1 cellular context compared by ENCODE assay signal in genomic region chr1:205484985-205485967, GRCh38.
A peak's percentile ranks its signal among the peaks of the same experiment; 100 is the strongest.
TF ChIP-seq lines count a peak whose summit lies in the region.

No MANE protein-coding gene starts in this region.

TF ChIP-seq in H1, 55 proteins besides CTCF, POLR2A, EP300 and RAD21:
- TF ChIP-seq NANOG (IDR thresholded peaks at IDR 0.05; ENCODE audit: insufficient read depth, low read depth, low read length, poor library complexity, severe bottlenecking) (no peak), BACH1 (IDR thresholded peaks at IDR 0.05; ENCODE audit: low read length) (0 out of 2 replicates have a peak, but pooled peaks have one; percentile 17), JUND (IDR thresholded peaks at IDR 0.05; ENCODE audit: low read length) (0 out of 2 replicates have a peak, but pooled peaks have one; percentile 10), TEAD4 (IDR thresholded peaks at IDR 0.05; ENCODE audit: low read depth, low read length) (0 out of 2 replicates have a peak, but pooled peaks have one; percentile 25), KDM1A (IDR thresholded peaks at IDR 0.05; ENCODE audit: borderline replicate concordance, low read length) (peak; percentile 35; the same call in 1 of the 2 replicates), GABPA (IDR thresholded peaks at IDR 0.05; ENCODE audit: borderline replicate concordance, insufficient read depth, low read length) (no peak), YY1 (IDR thresholded peaks at IDR 0.05; ENCODE audit: low read depth, low read length) (no peak), TCF12 (IDR thresholded peaks at IDR 0.05; ENCODE audit: low read depth, low read length) (no peak), CHD2 (IDR thresholded peaks at IDR 0.05; ENCODE audit: low read length) (no peak), SIN3A (conservative IDR thresholded peaks at IDR 0.05 in 1 of 2, IDR thresholded peaks at IDR 0.05 in 1 of 2; ENCODE audit: low read depth in 1 of 2, low read length in 2 of 2) (peak in 1 of 2 experiments; percentile 68; a peak in 1 of 4 replicates), KDM4A (IDR thresholded peaks at IDR 0.05; ENCODE audit: low read depth, low read length, severe bottlenecking) (no peak), EGR1 (IDR thresholded peaks at IDR 0.05; ENCODE audit: borderline replicate concordance, low read depth, low read length) (no peak), KDM5A (IDR thresholded peaks at IDR 0.05; ENCODE audit: low read length) (no peak), HDAC2 (IDR thresholded peaks at IDR 0.05; ENCODE audit: borderline replicate concordance in 1 of 2, low read depth in 2 of 2, low read length in 2 of 2) (0 out of 4 replicates have a peak, but pooled peaks of 1 of the 2 experiments have one; percentile 65), GTF2F1 (IDR thresholded peaks at IDR 0.05; ENCODE audit: borderline replicate concordance, low read depth, low read length) (no peak), TBP (IDR thresholded peaks at IDR 0.05; ENCODE audit: low read depth, low read length) (no peak), ASH2L (IDR thresholded peaks at IDR 0.05; ENCODE audit: low read length) (no peak), CBX5 (IDR thresholded peaks at IDR 0.05; ENCODE audit: low read depth, low read length) (no peak), EZH2 (IDR thresholded peaks at IDR 0.05; ENCODE audit: low read depth, low read length, severe bottlenecking) (no peak)
